Comparison of ENCODE assay signal across 8 cellular contexts in genomic region chr12:105235747-105236476, GRCh38. TPM values are rescaled to one million over a fixed set of nuclear protein-coding genes. Genes with fewer than 3 reads are reported as not detected.
DNase-seq lines count a peak whose midpoint lies in the region; ATAC-seq and TF ChIP-seq lines count a peak whose summit lies in the region.

Gene APPL2, minus strand, starts transcription at chr12:105236174. Its CDS starts 162 bp downstream, at chr12:105236012.

- no peaks in the 10 kb centered on the region for H3K27me3 Mint-ChIP-seq in activated T-cell treated with anti-CD3 and anti-CD28 coated beads, Interleukin-2, amount 50 U/mL, for 72 hours (ENCODE audit: low read depth)

- CTCF ChIA-PET in Panc1 (lab: Charles Lee): no interaction called here

- BruUV-seq in Panc1 (replicated peaks; lab: Mats Ljungman, UMichigan): no TSS peak

- in situ Hi-C loops in Panc1 (cut with HindIII; ENCODE audit: low pct_unique_long_range_greater_than_20kb, low sequenced_read_pairs): no loop called here

- H3K9me3 Mint-ChIP-seq in activated T-cell treated with anti-CD3 and anti-CD28 coated beads, Interleukin-2, amount 50 U/mL, for 72 hours: peaks cover 0 to 2% of the 10 kb centered on the region in 2 donors

- peaks cover 0 to 2% of the 10 kb centered on the region in 2 donors for H3K36me3 Mint-ChIP-seq in activated T-cell treated with anti-CD3 and anti-CD28 coated beads, Interleukin-2, amount 50 U/mL, for 72 hours (ENCODE audit: insufficient read depth in 2 of 2)

- H3K9me3 ChIP-seq in KOPT-K1 (ENCODE audit: insufficient read depth, low read length, poor library complexity, severe bottlenecking) (no peaks in the 10 kb centered on the region), Panc1 (ENCODE audit: control insufficient read depth, insufficient read depth, low read depth, low read length) (no peaks in the 10 kb centered on the region), esophagus muscularis mucosa (no peaks in the 10 kb centered on the region), muscle layer of duodenum (ENCODE audit: control insufficient read depth in 1 of 2, low read length in 2 of 2) (no peaks in the 10 kb centered on the region)

- POLR2A ChIA-PET in Panc1 (lab: Charles Lee): interaction anchor here (0.6 kb wide), 1 partner anchor 446 kb away, joined by 3 read pairs; no protein-coding TSS in a partner anchor

- H3K27me3 ChIP-seq in Panc1 (ENCODE audit: control insufficient read depth, insufficient read depth, low read length) (no peaks in the 10 kb centered on the region), esophagus muscularis mucosa (no peaks in the 10 kb centered on the region), muscle layer of duodenum (ENCODE audit: low read depth, low read length) (no peaks in the 10 kb centered on the region)

- H3K4me3 ChIP-seq in Panc1 (ENCODE audit: low read depth in 2 of 2, low read length in 2 of 2) (peak within 1 kb of the TSS; percentile 77 to 91), esophagus muscularis mucosa (peak within 1 kb of the TSS; percentile 86 to 98 (median 96)), muscle layer of duodenum (ENCODE audit: low read depth in 1 of 2, low read length in 2 of 2) (peak within 1 kb of the TSS; percentile 86 to 90)

- ATAC-seq in GM21717 (IDR thresholded peaks at IDR 0.05; ENCODE audit: unreplicated experiment) (peak; percentile 78), Panc1 (peak; percentile 98)
- peak; percentile 90 to 93 for ATAC-seq in activated T-cell treated with anti-CD3 and anti-CD28 coated beads, Interleukin-2, amount 50 U/mL, for 72 hours (replicated peaks in 1 of 2)

- peak within 1 kb of the TSS; percentile 85 to 96 for H3K4me3 Mint-ChIP-seq in activated T-cell treated with anti-CD3 and anti-CD28 coated beads, Interleukin-2, amount 50 U/mL, for 72 hours

- intact Hi-C loops in Panc1 (cut with micrococcal nuclease; ENCODE audit: unreplicated experiment) (no loop called here), esophagus muscularis mucosa (cut with DNase I) (no loop called here)

- DNase-seq in DMS153 treated with DMSO at 0.1 percent for 48 hours (lab: John Stamatoyannopoulos, UW; ENCODE audit: unreplicated experiment) (peak; percentile 75), Panc1 (ENCODE audit: low read depth, low spot score) (no peak), esophagus muscularis mucosa (ENCODE audit: extremely low spot score) (peak; percentile 95)
- DNase-seq in activated T-cell treated with anti-CD3 and anti-CD28 coated beads, Interleukin-2, amount 50 U/mL, for 72 hours: peak; percentile 83 to 87
- DNase-seq in stimulated activated CD8-positive, alpha-beta memory T cell treated with anti-CD3 and anti-CD28 coated beads, Interleukin-7, amount 100 ng/mL, for 4 hours (ENCODE audit: low read depth in 2 of 2): peak; percentile 57 to 82

- H3K27ac ChIP-seq in KOPT-K1 (ENCODE audit: low read depth, low read length, poor library complexity, severe bottlenecking): peak within 1 kb of the TSS; percentile 64
- H3K27ac ChIP-seq in Panc1 (ENCODE audit: low read length): peak within 1 kb of the TSS; percentile 81
- peak within 1 kb of the TSS; percentile 94 for H3K27ac ChIP-seq in esophagus muscularis mucosa (replicated peaks in 1 of 4)
- peak within 1 kb of the TSS; percentile 92 for H3K27ac ChIP-seq in muscle layer of duodenum (ENCODE audit: low read length)

- WGBS in esophagus muscularis mucosa: 0% methylated on average over 14 of the region's 77 CpGs

- H3K36me3 ChIP-seq in KOPT-K1 (ENCODE audit: insufficient read depth, low read length) (no peaks in the 10 kb centered on the region; the same call in 1 of the 2 replicates), Panc1 (ENCODE audit: control insufficient read depth, insufficient read depth, low read length) (0 out of 2 replicates have a peak, but pooled peaks cover 2% of the 10 kb centered on the region), esophagus muscularis mucosa (no peaks in the 10 kb centered on the region), muscle layer of duodenum (ENCODE audit: control insufficient read depth in 1 of 2, insufficient read depth in 2 of 2, low read length in 2 of 2) (no peaks in the 10 kb centered on the region)

- H3K4me1 ChIP-seq in Panc1 (ENCODE audit: control insufficient read depth, insufficient read depth, low read length): peaks cover 12% of the 10 kb centered on the region
- peaks cover 28 to 52% (median 49%) of the 10 kb centered on the region in 4 donors for H3K4me1 ChIP-seq in esophagus muscularis mucosa
- peaks cover 13 to 31% of the 10 kb centered on the region in 2 donors for H3K4me1 ChIP-seq in muscle layer of duodenum (ENCODE audit: control insufficient read depth in 1 of 2, insufficient read depth in 2 of 2, low read length in 2 of 2)

- no peak for TF ChIP-seq EP300 in esophagus muscularis mucosa (IDR thresholded peaks at IDR 0.05)

- H3K4me1 Mint-ChIP-seq in activated T-cell treated with anti-CD3 and anti-CD28 coated beads, Interleukin-2, amount 50 U/mL, for 72 hours (ENCODE audit: low read depth): peaks cover 45% of the 10 kb centered on the region

- TF ChIP-seq POLR2A in esophagus muscularis mucosa (IDR thresholded peaks at IDR 0.05; ENCODE audit: low read depth): peak; percentile 12

- H3K27ac Mint-ChIP-seq in activated T-cell treated with anti-CD3 and anti-CD28 coated beads, Interleukin-2, amount 50 U/mL, for 72 hours: peak within 1 kb of the TSS; percentile 96

- TF ChIP-seq CTCF in Panc1 (IDR thresholded peaks at IDR 0.05) (peak; percentile 47), esophagus muscularis mucosa (IDR thresholded peaks at IDR 0.05) (peak; percentile 20 to 40 (median 31))

RNA-seq across cellular contexts. Expression of gene APPL2, which starts in this region (rescaled TPM):
- total RNA-seq in Panc1 (2021; ENCODE audit: unreplicated experiment) (21.2 TPM), esophagus muscularis mucosa (10 to 100 TPM; 16.6 to 30.0 (median 23.3) TPM)
- 15.3 TPM for polyA plus RNA-seq in Panc1 (2012; ENCODE audit: insufficient read length)
- total RNA-seq in activated T-cell treated with anti-CD3 and anti-CD28 coated beads, Interleukin-2, amount 50 U/mL, for 72 hours: 10 to 100 TPM; 18.9 to 19.7 TPM
